Comparison of ENCODE assay signal across 27 cellular contexts in genomic region chr4:147765121-147765521, GRCh38. TPM values are rescaled to one million over a fixed set of nuclear protein-coding genes. Genes with fewer than 3 reads are reported as not detected.
DNase-seq lines count a peak whose midpoint lies in the region; ATAC-seq, FAIRE-seq and TF ChIP-seq lines count a peak whose summit lies in the region.
"Had no signal": no experiment of that assay in that cellular context is flagged by ENCODE, and none has a peak within 500 bp of the region (broad histone marks: within the 10 kb centered on the region; RNA-seq: fewer than 3 reads in every experiment).

No MANE protein-coding gene starts in this region.

- in situ Hi-C loops in mammary epithelial cell (cut with MboI; ENCODE audit: low sequenced_read_pairs in 2 of 2), result no loop called here

- no peaks in the 10 kb centered on the region for H4K20me1 ChIP-seq in PC-3 (ENCODE audit: low read length)
- no peaks in the 10 kb centered on the region for H4K20me1 ChIP-seq in mammary epithelial cell (ENCODE audit: insufficient read depth, low read length)
- H4K20me1 ChIP-seq in keratinocyte (ENCODE audit: control insufficient read depth, extremely low read depth, insufficient read depth, low read length), result no peaks in the 10 kb centered on the region

- H3K4me3 ChIP-seq in PC-3 (ENCODE audit: low read length) (no peak overlapping the region), mammary epithelial cell (replicated peaks in 1 of 3; ENCODE audit: insufficient read depth in 1 of 3, low read depth in 2 of 3, low read length in 3 of 3) (no peak overlapping the region), keratinocyte (ENCODE audit: control insufficient read depth in 2 of 3, extremely low read depth in 1 of 3, insufficient read depth in 2 of 3, low read depth in 1 of 3, low read length in 3 of 3) (no peak overlapping the region), stomach (no peak overlapping the region)
- H3K4me3 ChIP-seq: GM12878, K562, SK-N-MC had no signal

- H3K9me2 ChIP-seq in PC-3 (replicated peaks; ENCODE audit: low read length), result no peaks in the 10 kb centered on the region

- H3K9ac ChIP-seq in PC-3 (ENCODE audit: low read length) (no peak overlapping the region), mammary epithelial cell (ENCODE audit: insufficient read depth, low read length) (no peak overlapping the region), keratinocyte (ENCODE audit: control insufficient read depth, extremely low read depth, insufficient read depth, low read length) (peak overlapping the region; percentile 35)

- ATAC-seq in PC-3 (peak; percentile 21), HG03457 (IDR thresholded peaks at IDR 0.05; ENCODE audit: unreplicated experiment) (no peak)
- ATAC-seq: GM12878, HepG2, K562 had no signal

- H2AFZ ChIP-seq in PC-3 (ENCODE audit: low read length), result no peak overlapping the region
- no peak overlapping the region for H2AFZ ChIP-seq in mammary epithelial cell (ENCODE audit: low read depth, low read length)
- no peak overlapping the region for H2AFZ ChIP-seq in keratinocyte (ENCODE audit: control insufficient read depth, low read length)

- H3K4me2 ChIP-seq in PC-3 (ENCODE audit: low read length) (no peak overlapping the region), mammary epithelial cell (ENCODE audit: insufficient read depth, low read depth, low read length) (no peak overlapping the region), keratinocyte (ENCODE audit: control insufficient read depth, extremely low read depth, insufficient read depth, low read depth, low read length) (peak overlapping the region; percentile 13)

- intact Hi-C loops in PC-3 (cut with micrococcal nuclease), result no loop called here
- intact Hi-C loops in mammary epithelial cell (cut with micrococcal nuclease), result no loop called here
- intact Hi-C loops in stomach (cut with DNase I; ENCODE audit: low total_unique reads), result no loop called here

- H3K79me2 ChIP-seq in PC-3 (ENCODE audit: low read length) (peaks cover 8% of the 10 kb centered on the region; the same call in 1 of the 2 replicates), mammary epithelial cell (ENCODE audit: insufficient read depth, low read length) (peaks cover 82% of the 10 kb centered on the region), keratinocyte (ENCODE audit: control insufficient read depth, insufficient read depth, low read length) (peaks cover 65% of the 10 kb centered on the region)

- peak; percentile 49 for DNase-seq in PC-3
- DNase-seq in mammary epithelial cell, result peak; percentile 30
- DNase-seq in keratinocyte (ENCODE audit: low read depth, low spot score), result peak; percentile 75
- no peak for DNase-seq in stomach
- no peak for DNase-seq in GF-D8 (lab: John Stamatoyannopoulos, UW)
- no peak for DNase-seq in foreskin melanocyte
- DNase-seq: CD4-positive, alpha-beta T cell; COR-L47; DMS 273 treated with DMSO at 0.1 percent for 48 hours; DMS79 treated with DMSO at 0.1 percent for 48 hours; H7; MM.1S; NCI-H1048; NCI-H1417 treated with DMSO at 0.1 percent for 48 hours; NCI-H187; NCI-H2107; NCI-H510A; NCI-H748 treated with DMSO at 0.1 percent for 48 hours; NK-92 treated with Interleukin-12 subunit alpha and Interleukin-12 subunit beta, amount 100 ng/mL, for 24 hours; SHP77 had no signal

- H3K4me1 ChIP-seq in PC-3 (ENCODE audit: insufficient read depth, low read length), result peaks cover 36% of the 10 kb centered on the region
- H3K4me1 ChIP-seq in mammary epithelial cell (ENCODE audit: insufficient read depth, low read length), result peaks cover 18% of the 10 kb centered on the region
- H3K4me1 ChIP-seq in keratinocyte (ENCODE audit: control insufficient read depth, extremely low read depth, insufficient read depth, low read length), result peaks cover 36% of the 10 kb centered on the region
- peaks cover 18 to 86% (median 51%) of the 10 kb centered on the region in 4 donors for H3K4me1 ChIP-seq in stomach

- H3K36me3 ChIP-seq in PC-3 (ENCODE audit: low read depth, low read length), result no peaks in the 10 kb centered on the region
- no peaks in the 10 kb centered on the region for H3K36me3 ChIP-seq in mammary epithelial cell (ENCODE audit: insufficient read depth, low read length)
- H3K36me3 ChIP-seq in keratinocyte (ENCODE audit: control insufficient read depth in 2 of 2, extremely low read depth in 1 of 2, insufficient read depth in 2 of 2, low read length in 2 of 2), result no peaks in the 10 kb centered on the region
- H3K36me3 ChIP-seq in stomach, result peaks cover 0 to 2% (median 0%) of the 10 kb centered on the region in 4 donors

- no peaks in the 10 kb centered on the region for H3F3A ChIP-seq in PC-3 (ENCODE audit: low read length, unreplicated experiment)

- TF ChIP-seq POLR2A in stomach (IDR thresholded peaks at IDR 0.05), result no peak

- 75% methylated on average over 3 of the region's 3 CpGs for WGBS in mammary epithelial cell (ENCODE audit: low coverage, missing lambda C conversion rate)
- WGBS in stomach, 5 donors, result 31 to 55% (median 47%) methylated on average over 3 of the region's 3 CpGs

- dilution Hi-C loops in mammary epithelial cell (cut with HindIII; ENCODE audit: low sequenced_read_pairs) (no loop called here), keratinocyte (cut with MboI; ENCODE audit: extremely low pct_ligation_motif_present, low sequenced_read_pairs) (no loop called here)

- H3K9me3 ChIP-seq in PC-3 (ENCODE audit: low read length), result no peaks in the 10 kb centered on the region
- H3K9me3 ChIP-seq in mammary epithelial cell (replicated peaks; ENCODE audit: insufficient read depth, low read length), result no peaks in the 10 kb centered on the region
- H3K9me3 ChIP-seq in keratinocyte (ENCODE audit: control insufficient read depth, low read depth, low read length), result no peaks in the 10 kb centered on the region
- H3K9me3 ChIP-seq in stomach, result no peaks in the 10 kb centered on the region

- H3K27ac ChIP-seq in PC-3 (ENCODE audit: low read length), result 0 out of 2 replicates have a peak overlapping the region, but pooled peaks have one; percentile 20
- no peak overlapping the region for H3K27ac ChIP-seq in mammary epithelial cell (ENCODE audit: insufficient read depth, low read depth, low read length)
- H3K27ac ChIP-seq in keratinocyte (ENCODE audit: control insufficient read depth, insufficient read depth, low read length), result peak overlapping the region; percentile 44
- H3K27ac ChIP-seq in stomach, result peak overlapping the region in 3 of 5 donors; percentile 20 to 52 (median 46)
- H3K27ac ChIP-seq: HL-60, SK-N-MC had no signal

- TF ChIP-seq CTCF in PC-3 (conservative IDR thresholded peaks at IDR 0.05; ENCODE audit: low read depth, low read length) (no peak), mammary epithelial cell (conservative IDR thresholded peaks at IDR 0.05 in 1 of 2, IDR thresholded peaks at IDR 0.05 in 1 of 2; ENCODE audit: extremely low read depth in 1 of 2, insufficient read depth in 1 of 2, low read depth in 1 of 2, low read length in 2 of 2) (no peak), keratinocyte (optimal IDR thresholded peaks at IDR 0.05 in 1 of 3, IDR thresholded peaks at IDR 0.05 in 1 of 3, conservative IDR thresholded peaks at IDR 0.05 in 1 of 3; ENCODE audit: extremely low read depth in 1 of 3, insufficient read depth in 2 of 3, low read length in 3 of 3) (no peak), stomach (IDR thresholded peaks at IDR 0.05) (no peak)

- TF ChIP-seq EP300 in stomach (IDR thresholded peaks at IDR 0.05), result no peak

- FAIRE-seq in keratinocyte (lab: Jason Lieb, UNC), result no peak
- FAIRE-seq: GM12878, HepG2, K562, RCC 7860 had no signal

- no TSS peak for BruUV-seq in PC-3 (replicated peaks; lab: Mats Ljungman, UMichigan)
- BruUV-seq in mammary epithelial cell (replicated peaks; lab: Mats Ljungman, UMichigan), result no TSS peak

- CTCF ChIA-PET in PC-3 (lab: Charles Lee) (no interaction called here), mammary epithelial cell (lab: Charles Lee; ENCODE audit: low non-redundant PET) (no interaction called here)

- no peaks in the 10 kb centered on the region for H3K9me1 ChIP-seq in keratinocyte (ENCODE audit: control insufficient read depth, extremely low read depth, insufficient read depth, low read length)

- H3K27me3 ChIP-seq in PC-3 (ENCODE audit: low read length) (no peaks in the 10 kb centered on the region), mammary epithelial cell (ENCODE audit: insufficient read depth, low read length) (no peaks in the 10 kb centered on the region), keratinocyte (ENCODE audit: control insufficient read depth, extremely low read depth, insufficient read depth, low read length) (no peaks in the 10 kb centered on the region), stomach (no peaks in the 10 kb centered on the region)

- POLR2A ChIA-PET in PC-3 (lab: Charles Lee; ENCODE audit: unreplicated experiment), result no interaction called here

RNA-seq across cellular contexts. Expression of gene ARHGAP10, which starts 33.2 kb away (rescaled TPM):
- total RNA-seq in PC-3 (2014; rRNA removed), result 9.0 and 12.0 TPM in 2 replicates
- total RNA-seq in mammary epithelial cell, result 10 to 100 TPM; 22.5 to 28.8 TPM
- 14.5 TPM for polyA plus RNA-seq in mammary epithelial cell
- 35.8 TPM for polyA minus RNA-seq in mammary epithelial cell
- polyA plus RNA-seq in keratinocyte, result 12.2 to 18.7 TPM (median 17.7 TPM) in 3 replicates
- polyA plus RNA-seq in keratinocyte (2011; ENCODE audit: low read depth), result 20.1 TPM
- 14.4 and 14.5 TPM in 2 replicates for polyA plus RNA-seq in keratinocyte (2011; cell fraction: cytosol; rRNA removed)
- polyA plus RNA-seq in keratinocyte (2011; cell fraction: nucleus; rRNA removed), result 20.8 and 23.0 TPM in 2 replicates
- 15.5 and 17.3 TPM in 2 replicates for polyA plus RNA-seq in keratinocyte (2012; ENCODE audit: low replicate concordance)
- polyA minus RNA-seq in keratinocyte, result 15.6 to 29.9 TPM (median 18.3 TPM) in 3 replicates
- polyA minus RNA-seq in keratinocyte (2011; cell fraction: cytosol; rRNA and poly(A)+ RNA removed), result 9.4 TPM
- 25.6 and 42.8 TPM in 2 replicates for polyA minus RNA-seq in keratinocyte (2011; cell fraction: nucleus; rRNA and poly(A)+ RNA removed)
- 100 to 1,000 TPM in 1 of 5 donors, 10 to 100 TPM in 4; 36.1 to 117 (median 51.9) TPM for total RNA-seq in stomach
- 10 to 100 TPM; 18.1 to 27.2 (median 22.0) TPM for polyA plus RNA-seq in stomach

Comparison
In these comparisons a context has a peak if more than half of its experiments do, and no peak if none do; other contexts are left out.
1. DNase-seq: peak in PC-3 (single experiment), mammary epithelial cell (single experiment) and keratinocyte (single experiment); none in stomach (single experiment), GF-D8 (single experiment) and foreskin melanocyte (single experiment).